2 cellular contexts compared by ENCODE assay signal in genomic region chr11:85772700-85773099, GRCh38.
A peak's percentile ranks its signal among the peaks of the same experiment; 100 is the strongest.
TF ChIP-seq lines count a peak whose summit lies in the region.

No MANE protein-coding gene starts in this region.

TF ChIP-seq in liver, 16 proteins besides CTCF, POLR2A, EP300 and RAD21 (continued from another document):
- peak; percentile 45 for TF ChIP-seq SP1 (IDR thresholded peaks at IDR 0.05)
- TF ChIP-seq HNF4G (IDR thresholded peaks at IDR 0.05) = no peak
- peak; percentile 89 for TF ChIP-seq NR2F2 (IDR thresholded peaks at IDR 0.05)
- TF ChIP-seq REST (IDR thresholded peaks at IDR 0.05) = peak; percentile 83

TF ChIP-seq in HepG2, 621 proteins besides CTCF, POLR2A, EP300 and RAD21 (continued from another document):
- no peak for TF ChIP-seq ESRRA (CRISPR knock-in tag; IDR thresholded peaks at IDR 0.05; ENCODE audit: low read depth)
- TF ChIP-seq TBX2 (CRISPR knock-in tag; IDR thresholded peaks at IDR 0.05; ENCODE audit: borderline replicate concordance) = no peak
- TF ChIP-seq ZNF230 (CRISPR knock-in tag; IDR thresholded peaks at IDR 0.05) = no peak
- no peak for TF ChIP-seq PHF21A (CRISPR knock-in tag; IDR thresholded peaks at IDR 0.05)
- TF ChIP-seq ZNF10 (CRISPR knock-in tag; IDR thresholded peaks at IDR 0.05; ENCODE audit: borderline replicate concordance, low read depth) = no peak
- TF ChIP-seq FOXO4 (CRISPR knock-in tag; conservative IDR thresholded peaks at IDR 0.05) = no peak
- TF ChIP-seq ZNF792 (CRISPR knock-in tag; IDR thresholded peaks at IDR 0.05) = no peak
